Comparison of ENCODE assay signal across 26 cellular contexts in genomic region chr18:33873127-33873526, GRCh38.
DNase-seq lines count a peak whose midpoint lies in the region; ATAC-seq and TF ChIP-seq lines count a peak whose summit lies in the region.
"Had no signal": no experiment of that assay in that cellular context is flagged by ENCODE, and none has a peak within 500 bp of the region (broad histone marks: within the 10 kb centered on the region; RNA-seq: fewer than 3 reads in every experiment).

No MANE protein-coding gene starts in this region.

- H4K12ac ChIP-seq in trophoblast cell (ENCODE audit: low read depth, low read length): no peak overlapping the region

- no peak overlapping the region for H4K91ac ChIP-seq in trophoblast cell (ENCODE audit: low read depth, low read length)

- H3K36me3 ChIP-seq in BLaER1: no peaks in the 10 kb centered on the region
- peaks cover 35% of the 10 kb centered on the region for H3K36me3 ChIP-seq in DOHH2 (ENCODE audit: control insufficient read depth, low read length)
- H3K36me3 ChIP-seq in trophoblast cell (ENCODE audit: control insufficient read depth in 1 of 2, insufficient read depth in 2 of 2, low read length in 2 of 2): no peaks in the 10 kb centered on the region
- H3K36me3 ChIP-seq: HAP-1 had no signal

- H3K9ac ChIP-seq in BLaER1 (peak overlapping the region; percentile 59; the same call in 1 of the 2 replicates), trophoblast cell (ENCODE audit: low read length) (no peak overlapping the region)
- H3K9ac ChIP-seq: SK-N-SH had no signal

- H3K27ac ChIP-seq in BLaER1 (peak overlapping the region; percentile 88), DOHH2 (ENCODE audit: low read depth, low read length) (peak overlapping the region; percentile 76), trophoblast cell (ENCODE audit: low read depth, low read length) (no peak overlapping the region)

- peak; percentile 48 for DNase-seq in NCI-H146 treated with DMSO at 0.1 percent for 48 hours (lab: John Stamatoyannopoulos, UW; ENCODE audit: unreplicated experiment)
- peak; percentile 53 for DNase-seq in NCI-H748 treated with DMSO at 0.1 percent for 48 hours (lab: John Stamatoyannopoulos, UW)
- no peak for DNase-seq in NCI-H187 (lab: John Stamatoyannopoulos, UW)
- no peak for DNase-seq in trophoblast cell
- no peak for DNase-seq in mesenteric fat pad (ENCODE audit: low spot score)
- DNase-seq: C1 segment of cervical spinal cord; CD8-positive, alpha-beta memory T cell; GOT3; HFFc6; IMR-90; KG1; MM.1S; NCI-H1092 treated with DMSO at 0.1 percent for 48 hours; NCI-H1436; NCI-H2029 treated with DMSO at 0.1 percent for 48 hours; NCI-H2171; NCI-H226; NCI-H510A; PC-3; SK-N-SH; SW 1271; T-helper 9 cell had no signal

- H4K8ac ChIP-seq in trophoblast cell (ENCODE audit: low read depth, low read length): no peak overlapping the region

- H4K20me1 ChIP-seq in BLaER1: no peaks in the 10 kb centered on the region
- H4K20me1 ChIP-seq in DOHH2 (ENCODE audit: control insufficient read depth, insufficient read depth, low read depth, low read length): no peaks in the 10 kb centered on the region

- H2BK120ac ChIP-seq in trophoblast cell (ENCODE audit: insufficient read depth, low read length, poor library complexity): no peak overlapping the region

- no peak overlapping the region for H2BK5ac ChIP-seq in trophoblast cell (ENCODE audit: low read depth, low read length, poor library complexity)

- no peak overlapping the region for H3K4ac ChIP-seq in trophoblast cell (ENCODE audit: low read depth, low read length)

- ATAC-seq in GM18498 (IDR thresholded peaks at IDR 0.05; ENCODE audit: unreplicated experiment): no peak
- ATAC-seq: PC-3 had no signal

- H3K14ac ChIP-seq in trophoblast cell (ENCODE audit: low read length): no peak overlapping the region

- no peaks in the 10 kb centered on the region for H3K9me2 ChIP-seq in DOHH2 (replicated peaks; ENCODE audit: control insufficient read depth, low read length)
- H3K9me2 ChIP-seq: SK-N-SH had no signal

- H3K79me2 ChIP-seq in DOHH2 (ENCODE audit: control insufficient read depth, low read length) (no peaks in the 10 kb centered on the region), trophoblast cell (ENCODE audit: control insufficient read depth, insufficient read depth, low read length, poor library complexity) (no peaks in the 10 kb centered on the region)

- H3K4me1 ChIP-seq in BLaER1: peaks cover 62% of the 10 kb centered on the region
- H3K4me1 ChIP-seq in DOHH2 (ENCODE audit: control insufficient read depth, low read length): peaks cover 49% of the 10 kb centered on the region
- H3K4me1 ChIP-seq in trophoblast cell (ENCODE audit: control insufficient read depth in 1 of 2, insufficient read depth in 2 of 2, low read length in 2 of 2): peaks cover 0 to 4% of the 10 kb centered on the region in 2 experiments
- H3K4me1 ChIP-seq: HAP-1 had no signal

- peak overlapping the region; percentile 81 for H3K4me2 ChIP-seq in BLaER1
- peak overlapping the region; percentile 52 for H3K4me2 ChIP-seq in DOHH2 (ENCODE audit: low read length)
- H3K4me2 ChIP-seq in trophoblast cell (ENCODE audit: low read length): no peak overlapping the region
- H3K4me2 ChIP-seq: SK-N-SH had no signal

- H3K9me3 ChIP-seq in BLaER1 (peaks cover 10% of the 10 kb centered on the region; the same call in 1 of the 2 replicates), DOHH2 (ENCODE audit: control insufficient read depth, insufficient read depth, low read length) (peaks cover 27% of the 10 kb centered on the region), trophoblast cell (ENCODE audit: insufficient read depth, low read depth, low read length) (no peaks in the 10 kb centered on the region)
- H3K9me3 ChIP-seq: HAP-1, SK-N-SH had no signal

- no peak overlapping the region for H2AFZ ChIP-seq in trophoblast cell (ENCODE audit: insufficient read depth, low read length, poor library complexity)

- no peak overlapping the region for H3K23ac ChIP-seq in trophoblast cell (ENCODE audit: low read length)

- no peak for TF ChIP-seq CTCF in DOHH2 (IDR thresholded peaks at IDR 0.05; ENCODE audit: low read depth, low read length, poor library complexity, severe bottlenecking)

- peaks cover 3% of the 10 kb centered on the region; the same call in 1 of the 2 replicates for H3F3A ChIP-seq in DOHH2 (ENCODE audit: control insufficient read depth, insufficient read depth)

- H3K18ac ChIP-seq in trophoblast cell (ENCODE audit: low read length): no peak overlapping the region

- H2AK5ac ChIP-seq in trophoblast cell (ENCODE audit: low read length): no peak overlapping the region

- H3K27me3 ChIP-seq in BLaER1 (no peaks in the 10 kb centered on the region), DOHH2 (ENCODE audit: control insufficient read depth, low read length) (no peaks in the 10 kb centered on the region), trophoblast cell (ENCODE audit: insufficient read depth, low read length) (no peaks in the 10 kb centered on the region)

- H3K4me3 ChIP-seq in BLaER1: no peak overlapping the region
- H3K4me3 ChIP-seq in DOHH2 (ENCODE audit: low read length): peak overlapping the region; percentile 37
- no peak overlapping the region for H3K4me3 ChIP-seq in trophoblast cell (ENCODE audit: low read depth, low read length)
- H3K4me3 ChIP-seq: HAP-1 had no signal

- H3K79me1 ChIP-seq in trophoblast cell (ENCODE audit: low read length): peaks cover 3% of the 10 kb centered on the region

- no CpG with 5 or more reads among the region's 2 CpGs for WGBS in trophoblast cell (ENCODE audit: extremely low coverage, insufficient coverage, insufficient read length)

- H2BK12ac ChIP-seq in trophoblast cell (ENCODE audit: low read length): no peak overlapping the region

Comparison
In these comparisons a context has a peak if more than half of its experiments do, and no peak if none do; other contexts are left out.
1. DNase-seq: peak in NCI-H146 treated with DMSO at 0.1 percent for 48 hours (single experiment) and NCI-H748 treated with DMSO at 0.1 percent for 48 hours (single experiment); none in NCI-H187 (0 of 2), trophoblast cell (0 of 2) and mesenteric fat pad (single experiment).